In genomic region chr14:102028733-102029132, GRCh38 we compare ENCODE assay signal across 14 cellular contexts. TPM values are rescaled to one million over a fixed set of nuclear protein-coding genes. Genes with fewer than 3 reads are reported as not detected.
A peak's percentile ranks its signal among the peaks of the same experiment; 100 is the strongest.
DNase-seq lines count a peak whose midpoint lies in the region; ATAC-seq, FAIRE-seq and TF ChIP-seq lines count a peak whose summit lies in the region.
"Had no signal": no experiment of that assay in that cellular context is flagged by ENCODE, and none has a peak within 500 bp of the region (broad histone marks: within the 10 kb centered on the region; RNA-seq: fewer than 3 reads in every experiment).

No MANE protein-coding gene starts in this region.

- FAIRE-seq in H54 (lab: Jason Lieb, UNC), result peak; percentile 78
- FAIRE-seq: H1 had no signal

- no peak for TF ChIP-seq POLR2A in H54 (IDR thresholded peaks at IDR 0.05; ENCODE audit: low read depth, low read length)

- intact Hi-C loops in lower lobe of right lung (cut with DNase I), result no loop called here

- ATAC-seq in lower lobe of right lung, result peak; percentile 31 to 60
- ATAC-seq in GM21515 (IDR thresholded peaks at IDR 0.05; ENCODE audit: unreplicated experiment), result no peak

- TF ChIP-seq CTCF in astrocyte of the spinal cord (IDR thresholded peaks at IDR 0.05; ENCODE audit: low read depth, low read length) (no peak), lower lobe of right lung (IDR thresholded peaks at IDR 0.05) (no peak)

- H3K36me3 Mint-ChIP-seq in immature natural killer cell, result peaks cover 36 to 66% (median 41%) of the 10 kb centered on the region in 3 donors

- no peaks in the 10 kb centered on the region for H3K9me3 Mint-ChIP-seq in immature natural killer cell
- H3K9me3 Mint-ChIP-seq: activated CD4-positive, alpha-beta memory T cell treated with anti-CD3 and anti-CD28 coated beads for 36 hours had no signal

- no peaks in the 10 kb centered on the region for H3K4me1 Mint-ChIP-seq in immature natural killer cell

- no peak overlapping the region for H3K4me3 ChIP-seq in astrocyte of the spinal cord (ENCODE audit: low read depth, low read length)
- no peak overlapping the region for H3K4me3 ChIP-seq in lower lobe of right lung
- H3K4me3 ChIP-seq: Peyer's patch had no signal

- H3K27ac ChIP-seq in lower lobe of right lung, result peak overlapping the region; percentile 24
- H3K27ac ChIP-seq: C4-2B had no signal

- DNase-seq in A172 (ENCODE audit: low spot score) (peak; percentile 88), H54 (ENCODE audit: insufficient read length, low spot score) (peak; percentile 33), astrocyte of the spinal cord (ENCODE audit: low read depth, low spot score) (peak; percentile 83), lower lobe of right lung (no peak), NCI-H1694 (lab: John Stamatoyannopoulos, UW) (no peak), immature natural killer cell (no peak)
- no peak for DNase-seq in effector CD8-positive, alpha-beta T cell (lab: John Stamatoyannopoulos, UW)
- DNase-seq: activated CD4-positive, alpha-beta memory T cell treated with anti-CD3 and anti-CD28 coated beads for 36 hours; NCI-H146; Peyer's patch; retina had no signal

- no peaks in the 10 kb centered on the region for H3K9me3 ChIP-seq in lower lobe of right lung
- H3K9me3 ChIP-seq: Peyer's patch had no signal

- H3K27me3 Mint-ChIP-seq in immature natural killer cell (ENCODE audit: low read depth in 3 of 3), result peaks cover 2 to 8% (median 4%) of the 10 kb centered on the region in 3 donors
- H3K27me3 Mint-ChIP-seq: activated CD4-positive, alpha-beta memory T cell treated with anti-CD3 and anti-CD28 coated beads for 36 hours had no signal

- no peak overlapping the region for H3K4me3 Mint-ChIP-seq in immature natural killer cell
- H3K4me3 Mint-ChIP-seq: activated CD4-positive, alpha-beta memory T cell treated with anti-CD3 and anti-CD28 coated beads for 36 hours had no signal

- H3K27me3 ChIP-seq in lower lobe of right lung (ENCODE audit: low read depth), result no peaks in the 10 kb centered on the region
- H3K27me3 ChIP-seq: Peyer's patch had no signal

- no peaks in the 10 kb centered on the region for H3K4me1 ChIP-seq in lower lobe of right lung
- H3K4me1 ChIP-seq: Peyer's patch had no signal

- H3K27ac Mint-ChIP-seq in immature natural killer cell, result no peak overlapping the region

- peaks cover 100% of the 10 kb centered on the region for H3K36me3 ChIP-seq in lower lobe of right lung

- in situ Hi-C loops in astrocyte of the spinal cord (cut with HindIII; ENCODE audit: low sequenced_read_pairs), result no loop called here

RNA-seq across cellular contexts. Expression of gene HSP90AA1, which starts 58.1 kb away (rescaled TPM):
- total RNA-seq in A172 (2014; rRNA removed; shearing (Covaris generic)), result 404 and 642 TPM in 2 replicates
- total RNA-seq in lower lobe of right lung, result 540 TPM
- polyA plus RNA-seq in immature natural killer cell, result 100 to 1,000 TPM; 171 to 473 (median 370) TPM

Comparison
In these comparisons a context has a peak if more than half of its experiments do, and no peak if none do; other contexts are left out.
1. DNase-seq: peak in A172 (single experiment), H54 (single experiment) and astrocyte of the spinal cord (single experiment); none in lower lobe of right lung (single experiment), NCI-H1694 (single experiment), effector CD8-positive, alpha-beta T cell (single experiment) and immature natural killer cell (0 of 3).